1 cellular context compared by ENCODE assay signal in the genomic region with DNA sequence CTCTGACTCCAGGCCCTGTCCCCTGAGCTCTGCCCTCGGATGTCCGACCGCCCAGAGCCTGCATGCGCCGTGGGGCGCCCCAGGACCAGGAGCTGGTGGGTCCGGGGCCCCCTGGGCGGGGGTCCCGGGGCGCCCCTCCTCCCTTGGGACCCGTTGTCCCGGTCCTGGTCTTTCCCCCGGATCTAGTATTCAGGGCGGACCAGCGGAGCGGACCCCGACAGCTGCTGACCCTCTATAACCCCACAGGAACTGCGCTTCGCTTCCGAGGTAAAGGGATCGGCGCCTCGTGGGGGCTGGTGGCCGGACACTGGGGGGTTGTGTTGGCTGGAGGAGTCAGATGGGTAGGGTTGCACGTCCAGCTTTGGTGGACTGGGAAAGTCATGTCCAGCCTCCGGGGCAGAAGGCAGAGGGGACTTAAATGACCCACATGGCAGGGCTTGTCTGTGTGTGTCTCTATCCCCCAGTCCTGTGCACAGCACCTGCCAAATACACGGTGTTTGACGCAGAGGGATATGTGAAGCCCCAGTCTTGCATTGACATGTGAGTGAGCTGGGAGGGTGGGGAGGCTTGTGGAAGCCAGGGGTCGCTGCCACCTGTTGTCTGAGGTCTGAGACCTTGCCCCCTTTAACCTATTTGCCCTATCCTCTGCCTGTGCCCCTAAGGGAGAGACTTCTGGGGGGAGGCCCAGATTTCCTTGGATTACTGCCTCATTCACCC.
A peak's percentile ranks its signal among the peaks of the same experiment; 100 is the strongest.
TF ChIP-seq lines count a peak whose summit lies in the region.

No MANE protein-coding gene starts in this region.

TF ChIP-seq in HepG2, 621 proteins besides CTCF, POLR2A, EP300 and RAD21 (continued from another document):
- TF ChIP-seq, protein P1, sequence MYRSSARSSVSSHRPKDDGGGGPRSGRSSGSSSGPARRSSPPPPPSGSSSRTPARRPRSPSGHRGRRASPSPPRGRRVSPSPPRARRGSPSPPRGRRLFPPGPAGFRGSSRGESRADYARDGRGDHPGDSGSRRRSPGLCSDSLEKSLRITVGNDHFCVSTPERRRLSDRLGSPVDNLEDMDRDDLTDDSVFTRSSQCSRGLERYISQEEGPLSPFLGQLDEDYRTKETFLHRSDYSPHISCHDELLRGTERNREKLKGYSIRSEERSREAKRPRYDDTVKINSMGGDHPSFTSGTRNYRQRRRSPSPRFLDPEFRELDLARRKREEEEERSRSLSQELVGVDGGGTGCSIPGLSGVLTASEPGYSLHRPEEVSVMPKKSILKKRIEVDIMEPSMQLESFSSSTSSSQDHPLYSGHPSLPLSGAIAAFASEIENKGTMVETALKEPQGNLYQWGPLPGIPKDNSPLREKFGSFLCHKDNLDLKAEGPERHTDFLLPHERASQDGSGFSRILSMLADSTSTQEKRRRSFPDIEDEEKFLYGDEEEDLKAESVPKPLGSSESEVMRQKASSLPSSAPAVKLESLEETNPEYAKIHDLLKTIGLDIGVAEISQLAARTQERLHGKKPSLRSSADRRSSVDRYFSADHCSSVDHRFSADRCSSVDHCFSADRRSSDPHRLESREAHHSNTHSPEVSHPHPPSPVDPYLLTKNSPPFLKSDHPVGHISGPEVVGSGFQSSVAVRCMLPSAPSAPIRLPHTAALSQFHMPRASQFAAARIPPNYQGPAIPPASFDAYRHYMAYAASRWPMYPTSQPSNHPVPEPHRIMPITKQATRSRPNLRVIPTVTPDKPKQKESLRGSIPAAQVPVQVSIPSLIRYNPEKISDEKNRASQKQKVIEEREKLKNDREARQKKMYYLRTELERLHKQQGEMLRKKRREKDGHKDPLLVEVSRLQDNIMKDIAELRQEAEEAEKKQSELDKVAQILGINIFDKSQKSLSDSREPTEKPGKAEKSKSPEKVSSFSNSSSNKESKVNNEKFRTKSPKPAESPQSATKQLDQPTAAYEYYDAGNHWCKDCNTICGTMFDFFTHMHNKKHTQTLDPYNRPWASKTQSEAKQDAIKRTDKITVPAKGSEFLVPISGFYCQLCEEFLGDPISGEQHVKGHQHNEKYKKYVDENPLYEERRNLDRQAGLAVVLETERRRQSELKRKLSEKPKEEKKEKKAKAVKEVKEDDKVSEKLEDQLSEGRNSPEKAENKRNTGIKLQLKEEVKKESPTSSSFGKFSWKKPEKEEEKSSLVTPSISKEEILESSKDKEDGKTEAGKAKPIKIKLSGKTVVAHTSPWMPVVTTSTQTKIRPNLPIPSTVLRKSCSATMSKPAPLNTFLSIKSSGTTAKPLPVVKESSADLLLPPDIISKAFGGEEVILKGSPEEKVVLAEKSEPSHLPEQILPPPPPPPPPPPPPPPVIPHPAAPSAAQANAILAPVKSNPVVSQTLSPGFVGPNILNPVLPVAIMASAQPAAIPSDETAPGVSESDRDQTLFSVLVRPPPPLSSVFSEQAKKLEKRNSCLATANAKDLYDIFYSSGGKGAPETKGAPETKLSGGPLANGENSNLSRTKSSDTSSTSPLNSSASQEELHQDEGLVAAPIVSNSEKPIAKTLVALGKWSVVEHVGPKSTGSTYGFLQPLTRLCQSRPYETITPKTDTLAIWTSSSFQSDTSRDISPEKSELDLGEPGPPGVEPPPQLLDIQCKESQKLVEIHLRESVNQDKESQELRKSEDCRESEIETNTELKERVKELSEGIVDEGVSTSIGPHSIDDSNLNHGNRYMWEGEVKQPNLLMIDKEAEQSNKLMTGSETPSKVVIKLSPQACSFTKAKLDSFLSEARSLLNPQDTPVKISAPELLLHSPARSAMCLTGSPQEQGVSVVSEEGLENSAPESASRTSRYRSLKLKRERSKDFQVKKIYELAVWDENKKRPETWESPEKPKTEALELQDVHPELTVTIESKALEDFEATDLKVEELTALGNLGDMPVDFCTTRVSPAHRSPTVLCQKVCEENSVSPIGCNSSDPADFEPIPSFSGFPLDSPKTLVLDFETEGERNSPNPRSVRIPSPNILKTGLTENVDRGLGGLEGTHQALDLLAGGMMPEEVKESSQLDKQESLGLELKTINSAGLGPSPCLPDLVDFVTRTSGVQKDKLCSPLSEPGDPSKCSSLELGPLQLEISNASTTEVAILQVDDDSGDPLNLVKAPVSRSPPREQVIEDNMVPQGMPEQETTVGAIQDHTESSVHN (CRISPR knock-in tag; IDR thresholded peaks at IDR 0.05): no peak
- TF ChIP-seq ZNF33A (CRISPR knock-in tag; IDR thresholded peaks at IDR 0.05; ENCODE audit: borderline replicate concordance) (0 out of 2 replicates have a peak, but pooled peaks have one; percentile 60), ADNP (CRISPR knock-in tag; IDR thresholded peaks at IDR 0.05) (no peak), POLR2G (IDR thresholded peaks at IDR 0.05; ENCODE audit: low read depth, low read length) (no peak), TEAD3 (CRISPR knock-in tag; optimal IDR thresholded peaks at IDR 0.05; ENCODE audit: borderline replicate concordance) (peak; percentile 10), MAF1 (CRISPR knock-in tag; IDR thresholded peaks at IDR 0.05; ENCODE audit: borderline replicate concordance) (no peak), CHD4 (IDR thresholded peaks at IDR 0.05; ENCODE audit: borderline replicate concordance, low read length) (no peak), STAG1 (CRISPR knock-in tag; IDR thresholded peaks at IDR 0.05) (peak; percentile 58), HOXA3 (CRISPR knock-in tag; IDR thresholded peaks at IDR 0.05) (no peak), SIN3A (IDR thresholded peaks at IDR 0.05; ENCODE audit: borderline replicate concordance, low read depth, low read length) (peak; percentile 52; the same call in 1 of the 2 replicates), NCOA1 (CRISPR knock-in tag; IDR thresholded peaks at IDR 0.05) (no peak), NFYB (CRISPR knock-in tag; IDR thresholded peaks at IDR 0.05) (no peak), SP2 (CRISPR knock-in tag; IDR thresholded peaks at IDR 0.05) (no peak), NR2F6 (IDR thresholded peaks at IDR 0.05) (peak; percentile 38; the same call in 1 of the 2 replicates), NR2F6 (CRISPR knock-in tag; IDR thresholded peaks at IDR 0.05) (peak; percentile 37; the same call in 1 of the 2 replicates), ZNF547 (CRISPR knock-in tag; IDR thresholded peaks at IDR 0.05) (no peak), CAMTA2 (CRISPR knock-in tag; IDR thresholded peaks at IDR 0.05; ENCODE audit: borderline replicate concordance) (0 out of 2 replicates have a peak, but pooled peaks have one; percentile 61), ZNF816 (CRISPR knock-in tag; IDR thresholded peaks at IDR 0.05; ENCODE audit: borderline replicate concordance) (0 out of 2 replicates have a peak, but pooled peaks have one; percentile 58), SOX6 (IDR thresholded peaks at IDR 0.05) (no peak), SOX6 (CRISPR knock-in tag; IDR thresholded peaks at IDR 0.05) (no peak), SP140L (CRISPR knock-in tag; IDR thresholded peaks at IDR 0.05; ENCODE audit: borderline replicate concordance) (no peak), TGIF2 (CRISPR knock-in tag; IDR thresholded peaks at IDR 0.05) (no peak), NONO (IDR thresholded peaks at IDR 0.05) (no peak), NONO (CRISPR knock-in tag; conservative IDR thresholded peaks at IDR 0.05) (no peak), ZNF777 (CRISPR knock-in tag; IDR thresholded peaks at IDR 0.05) (peak; percentile 74), ZNF839 (CRISPR knock-in tag; IDR thresholded peaks at IDR 0.05; ENCODE audit: borderline replicate concordance) (0 out of 2 replicates have a peak, but pooled peaks have one; percentile 63), NR2F1 (CRISPR knock-in tag; IDR thresholded peaks at IDR 0.05) (0 out of 4 replicates have a peak, but pooled peaks of 1 of the 2 experiments have one; percentile 15)
- TF ChIP-seq, protein P2, sequence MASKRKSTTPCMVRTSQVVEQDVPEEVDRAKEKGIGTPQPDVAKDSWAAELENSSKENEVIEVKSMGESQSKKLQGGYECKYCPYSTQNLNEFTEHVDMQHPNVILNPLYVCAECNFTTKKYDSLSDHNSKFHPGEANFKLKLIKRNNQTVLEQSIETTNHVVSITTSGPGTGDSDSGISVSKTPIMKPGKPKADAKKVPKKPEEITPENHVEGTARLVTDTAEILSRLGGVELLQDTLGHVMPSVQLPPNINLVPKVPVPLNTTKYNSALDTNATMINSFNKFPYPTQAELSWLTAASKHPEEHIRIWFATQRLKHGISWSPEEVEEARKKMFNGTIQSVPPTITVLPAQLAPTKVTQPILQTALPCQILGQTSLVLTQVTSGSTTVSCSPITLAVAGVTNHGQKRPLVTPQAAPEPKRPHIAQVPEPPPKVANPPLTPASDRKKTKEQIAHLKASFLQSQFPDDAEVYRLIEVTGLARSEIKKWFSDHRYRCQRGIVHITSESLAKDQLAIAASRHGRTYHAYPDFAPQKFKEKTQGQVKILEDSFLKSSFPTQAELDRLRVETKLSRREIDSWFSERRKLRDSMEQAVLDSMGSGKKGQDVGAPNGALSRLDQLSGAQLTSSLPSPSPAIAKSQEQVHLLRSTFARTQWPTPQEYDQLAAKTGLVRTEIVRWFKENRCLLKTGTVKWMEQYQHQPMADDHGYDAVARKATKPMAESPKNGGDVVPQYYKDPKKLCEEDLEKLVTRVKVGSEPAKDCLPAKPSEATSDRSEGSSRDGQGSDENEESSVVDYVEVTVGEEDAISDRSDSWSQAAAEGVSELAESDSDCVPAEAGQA (IDR thresholded peaks at IDR 0.05; ENCODE audit: low read depth): no peak
- TF ChIP-seq, protein P2 (CRISPR knock-in tag; IDR thresholded peaks at IDR 0.05; ENCODE audit: borderline replicate concordance): no peak
- TF ChIP-seq, protein P3, sequence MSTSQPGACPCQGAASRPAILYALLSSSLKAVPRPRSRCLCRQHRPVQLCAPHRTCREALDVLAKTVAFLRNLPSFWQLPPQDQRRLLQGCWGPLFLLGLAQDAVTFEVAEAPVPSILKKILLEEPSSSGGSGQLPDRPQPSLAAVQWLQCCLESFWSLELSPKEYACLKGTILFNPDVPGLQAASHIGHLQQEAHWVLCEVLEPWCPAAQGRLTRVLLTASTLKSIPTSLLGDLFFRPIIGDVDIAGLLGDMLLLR (CRISPR knock-in tag; IDR thresholded peaks at IDR 0.05): 0 out of 2 replicates have a peak, but pooled peaks have one; percentile 35
- TF ChIP-seq, protein P4, sequence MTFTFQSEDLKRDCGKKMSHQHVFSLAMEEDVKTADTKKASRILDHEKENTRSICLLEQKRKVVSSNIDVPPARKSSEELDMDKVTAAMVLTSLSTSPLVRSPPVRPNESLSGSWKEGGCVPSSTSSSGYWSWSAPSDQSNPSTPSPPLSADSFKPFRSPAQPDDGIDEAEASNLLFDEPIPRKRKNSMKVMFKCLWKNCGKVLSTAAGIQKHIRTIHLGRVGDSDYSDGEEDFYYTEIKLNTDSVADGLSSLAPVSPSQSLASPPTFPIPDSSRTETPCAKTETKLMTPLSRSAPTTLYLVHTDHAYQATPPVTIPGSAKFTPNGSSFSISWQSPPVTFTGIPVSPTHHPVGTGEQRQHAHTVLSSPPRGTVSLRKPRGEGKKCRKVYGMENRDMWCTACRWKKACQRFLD (CRISPR knock-in tag; IDR thresholded peaks at IDR 0.05; ENCODE audit: borderline replicate concordance): peak; percentile 48; the same call in 1 of the 2 replicates
- TF ChIP-seq, protein P5, sequence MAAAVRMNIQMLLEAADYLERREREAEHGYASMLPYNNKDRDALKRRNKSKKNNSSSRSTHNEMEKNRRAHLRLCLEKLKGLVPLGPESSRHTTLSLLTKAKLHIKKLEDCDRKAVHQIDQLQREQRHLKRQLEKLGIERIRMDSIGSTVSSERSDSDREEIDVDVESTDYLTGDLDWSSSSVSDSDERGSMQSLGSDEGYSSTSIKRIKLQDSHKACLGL (CRISPR knock-in tag; IDR thresholded peaks at IDR 0.05): 0 out of 2 replicates have a peak, but pooled peaks have one; percentile 26
- TF ChIP-seq, protein P6, sequence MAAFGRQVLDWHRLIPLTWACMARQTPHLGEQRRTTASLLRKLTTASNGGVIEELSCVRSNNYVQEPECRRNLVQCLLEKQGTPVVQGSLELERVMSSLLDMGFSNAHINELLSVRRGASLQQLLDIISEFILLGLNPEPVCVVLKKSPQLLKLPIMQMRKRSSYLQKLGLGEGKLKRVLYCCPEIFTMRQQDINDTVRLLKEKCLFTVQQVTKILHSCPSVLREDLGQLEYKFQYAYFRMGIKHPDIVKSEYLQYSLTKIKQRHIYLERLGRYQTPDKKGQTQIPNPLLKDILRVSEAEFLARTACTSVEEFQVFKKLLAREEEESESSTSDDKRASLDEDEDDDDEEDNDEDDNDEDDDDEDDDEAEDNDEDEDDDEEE (CRISPR knock-in tag; IDR thresholded peaks at IDR 0.05): 0 out of 2 replicates have a peak, but pooled peaks have one; percentile 71
- TF ChIP-seq, protein P7, sequence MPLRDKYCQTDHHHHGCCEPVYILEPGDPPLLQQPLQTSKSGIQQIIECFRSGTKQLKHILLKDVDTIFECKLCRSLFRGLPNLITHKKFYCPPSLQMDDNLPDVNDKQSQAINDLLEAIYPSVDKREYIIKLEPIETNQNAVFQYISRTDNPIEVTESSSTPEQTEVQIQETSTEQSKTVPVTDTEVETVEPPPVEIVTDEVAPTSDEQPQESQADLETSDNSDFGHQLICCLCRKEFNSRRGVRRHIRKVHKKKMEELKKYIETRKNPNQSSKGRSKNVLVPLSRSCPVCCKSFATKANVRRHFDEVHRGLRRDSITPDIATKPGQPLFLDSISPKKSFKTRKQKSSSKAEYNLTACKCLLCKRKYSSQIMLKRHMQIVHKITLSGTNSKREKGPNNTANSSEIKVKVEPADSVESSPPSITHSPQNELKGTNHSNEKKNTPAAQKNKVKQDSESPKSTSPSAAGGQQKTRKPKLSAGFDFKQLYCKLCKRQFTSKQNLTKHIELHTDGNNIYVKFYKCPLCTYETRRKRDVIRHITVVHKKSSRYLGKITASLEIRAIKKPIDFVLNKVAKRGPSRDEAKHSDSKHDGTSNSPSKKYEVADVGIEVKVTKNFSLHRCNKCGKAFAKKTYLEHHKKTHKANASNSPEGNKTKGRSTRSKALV (CRISPR knock-in tag; IDR thresholded peaks at IDR 0.05): no peak
